ENCODE assay signal across 1 cellular context in the genomic region with DNA sequence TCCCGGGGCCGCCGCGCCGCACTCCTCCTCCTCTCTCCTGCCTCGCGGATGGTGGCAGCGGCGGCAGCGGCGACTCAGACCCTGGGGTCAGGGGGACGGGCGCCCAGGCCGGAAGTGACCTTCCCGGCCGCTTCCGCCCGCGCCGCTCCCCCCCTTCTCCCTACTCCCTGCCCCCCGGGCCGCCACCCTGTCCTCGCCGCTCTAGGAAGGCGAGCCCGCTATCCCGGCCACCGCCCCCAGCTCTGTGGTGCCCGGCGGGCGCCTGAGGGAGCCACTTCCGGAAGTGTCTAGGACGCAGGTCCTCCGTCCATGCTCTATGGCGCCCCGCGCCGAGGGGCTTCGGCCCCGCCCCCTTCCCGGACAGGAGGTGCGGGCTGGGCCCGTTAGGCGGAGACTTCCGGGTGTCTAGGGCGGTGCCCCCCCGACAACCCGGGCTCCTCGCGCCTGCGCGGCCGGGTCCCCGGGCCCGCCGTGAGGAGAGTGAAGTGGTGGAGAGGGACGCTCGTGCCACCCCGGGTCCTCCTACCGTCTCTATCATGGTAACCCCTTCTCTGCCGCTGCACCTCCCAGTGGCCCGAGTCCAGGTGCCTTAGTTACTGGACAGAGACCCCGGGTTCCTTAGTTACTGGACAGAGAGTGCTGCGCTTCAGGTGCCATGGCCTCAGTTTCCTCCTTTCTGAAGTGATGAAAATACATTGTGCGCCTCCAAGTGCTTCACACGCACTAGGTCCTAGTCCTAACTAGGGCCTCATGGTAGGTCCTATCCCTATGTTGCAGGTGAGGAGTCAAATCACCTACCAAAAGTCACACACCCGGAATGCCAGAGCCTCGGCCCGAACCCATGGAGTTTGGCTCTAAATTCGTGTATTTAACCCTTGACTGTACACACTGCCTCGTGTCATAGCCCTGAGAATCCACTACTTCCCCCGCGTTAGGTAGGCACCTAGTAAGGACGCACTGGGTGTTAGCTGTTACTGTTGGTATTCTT.
TF ChIP-seq lines count a peak whose summit lies in the region.

A gene (minus strand): TSS at position 116 of the 988 bp plus-strand sequence. CDS start 18,078 bp downstream, outside the sequence.

TF ChIP-seq in HEK293, 187 proteins besides CTCF, POLR2A, EP300 and RAD21 (continued from another document):
- TF ChIP-seq, protein P1, sequence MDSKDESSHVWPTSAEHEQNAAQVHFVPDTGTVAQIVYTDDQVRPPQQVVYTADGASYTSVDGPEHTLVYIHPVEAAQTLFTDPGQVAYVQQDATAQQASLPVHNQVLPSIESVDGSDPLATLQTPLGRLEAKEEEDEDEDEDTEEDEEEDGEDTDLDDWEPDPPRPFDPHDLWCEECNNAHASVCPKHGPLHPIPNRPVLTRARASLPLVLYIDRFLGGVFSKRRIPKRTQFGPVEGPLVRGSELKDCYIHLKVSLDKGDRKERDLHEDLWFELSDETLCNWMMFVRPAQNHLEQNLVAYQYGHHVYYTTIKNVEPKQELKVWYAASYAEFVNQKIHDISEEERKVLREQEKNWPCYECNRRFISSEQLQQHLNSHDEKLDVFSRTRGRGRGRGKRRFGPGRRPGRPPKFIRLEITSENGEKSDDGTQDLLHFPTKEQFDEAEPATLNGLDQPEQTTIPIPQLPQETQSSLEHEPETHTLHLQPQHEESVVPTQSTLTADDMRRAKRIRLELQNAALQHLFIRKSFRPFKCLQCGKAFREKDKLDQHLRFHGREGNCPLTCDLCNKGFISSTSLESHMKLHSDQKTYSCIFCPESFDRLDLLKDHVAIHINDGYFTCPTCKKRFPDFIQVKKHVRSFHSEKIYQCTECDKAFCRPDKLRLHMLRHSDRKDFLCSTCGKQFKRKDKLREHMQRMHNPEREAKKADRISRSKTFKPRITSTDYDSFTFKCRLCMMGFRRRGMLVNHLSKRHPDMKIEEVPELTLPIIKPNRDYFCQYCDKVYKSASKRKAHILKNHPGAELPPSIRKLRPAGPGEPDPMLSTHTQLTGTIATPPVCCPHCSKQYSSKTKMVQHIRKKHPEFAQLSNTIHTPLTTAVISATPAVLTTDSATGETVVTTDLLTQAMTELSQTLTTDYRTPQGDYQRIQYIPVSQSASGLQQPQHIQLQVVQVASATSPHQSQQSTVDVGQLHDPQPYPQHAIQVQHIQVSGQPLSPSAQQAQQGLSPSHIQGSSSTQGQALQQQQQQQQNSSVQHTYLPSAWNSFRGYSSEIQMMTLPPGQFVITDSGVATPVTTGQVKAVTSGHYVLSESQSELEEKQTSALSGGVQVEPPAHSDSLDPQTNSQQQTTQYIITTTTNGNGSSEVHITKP (tag by site-specific recombination; IDR thresholded peaks at IDR 0.05), result peak; percentile 28; the same call in 1 of the 2 replicates
TF ChIP-seq in HEK293: peak in this region for 54.
